In genomic region chr17:41519501-41520224, GRCh38 we compare ENCODE assay signal across 16 cellular contexts. TPM values are rescaled to one million over a fixed set of nuclear protein-coding genes. Genes with fewer than 3 reads are reported as not detected.
DNase-seq lines count a peak whose midpoint lies in the region; ATAC-seq and TF ChIP-seq lines count a peak whose summit lies in the region.
"Had no signal": no experiment of that assay in that cellular context is flagged by ENCODE, and none has a peak within 500 bp of the region (broad histone marks: within the 10 kb centered on the region; RNA-seq: fewer than 3 reads in every experiment).

No MANE protein-coding gene starts in this region.

- no peaks in the 10 kb centered on the region for H3K4me1 Mint-ChIP-seq in activated naive CD4-positive, alpha-beta T cell treated with anti-CD3 and anti-CD28 coated beads, Interleukin-2, amount 10 ng/mL, durations not matched to agents 7 days and 5 days
- no peaks in the 10 kb centered on the region for H3K4me1 Mint-ChIP-seq in activated T-cell treated with anti-CD3 and anti-CD28 coated beads, Interleukin-2, amount 50 U/mL, for 4 hours (ENCODE audit: low read depth)
- H3K4me1 Mint-ChIP-seq: activated CD4-positive, alpha-beta T cell treated with anti-CD3 and anti-CD28 coated beads for 36 hours had no signal

- no peak overlapping the region for H3K4me3 Mint-ChIP-seq in activated naive CD4-positive, alpha-beta T cell treated with anti-CD3 and anti-CD28 coated beads, Interleukin-2, amount 10 ng/mL, durations not matched to agents 7 days and 5 days
- no peak overlapping the region for H3K4me3 Mint-ChIP-seq in activated T-cell treated with anti-CD3 and anti-CD28 coated beads, Interleukin-2, amount 50 U/mL, for 4 hours
- H3K4me3 Mint-ChIP-seq: activated CD4-positive, alpha-beta T cell treated with anti-CD3 and anti-CD28 coated beads for 36 hours; dendritic cell treated with granulocyte-macrophage colony-stimulating factor and Interleukin-4, amounts not matched to agents 40 ng/mL and 50 ng/mL, for 4 days had no signal

- H2AFZ ChIP-seq in smooth muscle cell (ENCODE audit: low read depth) = no peak overlapping the region

- WGBS in esophagus, 2 donors = 27 to 29% methylated on average over 11 of the region's 11 CpGs
- WGBS in smooth muscle cell (ENCODE audit: low lambda C conversion rate) = 73% methylated on average over 11 of the region's 11 CpGs

- H3K27me3 ChIP-seq in esophagus (ENCODE audit: control insufficient read depth in 1 of 2, insufficient read depth in 2 of 2, low read length in 2 of 2) = no peaks in the 10 kb centered on the region
- peaks cover 6% of the 10 kb centered on the region for H3K27me3 ChIP-seq in upper lobe of right lung
- no peaks in the 10 kb centered on the region for H3K27me3 ChIP-seq in smooth muscle cell (ENCODE audit: low read depth)

- H3F3A ChIP-seq in smooth muscle cell (ENCODE audit: low read depth) = peaks cover 20% of the 10 kb centered on the region

- peaks cover 0 to 18% of the 10 kb centered on the region in 2 donors for H3K4me1 ChIP-seq in esophagus (ENCODE audit: control insufficient read depth in 2 of 2, insufficient read depth in 2 of 2, low read length in 1 of 2)
- H3K4me1 ChIP-seq in upper lobe of right lung = no peaks in the 10 kb centered on the region
- H3K4me1 ChIP-seq in smooth muscle cell (ENCODE audit: low read depth) = no peaks in the 10 kb centered on the region

- no peak for DNase-seq in activated naive CD4-positive, alpha-beta T cell treated with anti-CD3 and anti-CD28 coated beads, Interleukin-2, amount 10 ng/mL, durations not matched to agents 7 days and 5 days
- DNase-seq in activated naive CD4-positive, alpha-beta T cell treated with anti-CD3 and anti-CD28 coated beads, Interleukin-2, amount 50 U/mL, for 72 hours (ENCODE audit: low spot score in 2 of 2) = no peak
- peak; percentile 98 for DNase-seq in NCI-H69 (lab: John Stamatoyannopoulos, UW)
- no peak for DNase-seq in upper lobe of right lung
- no peak for DNase-seq in activated T-cell treated with anti-CD3 and anti-CD28 coated beads, Interleukin-2, amount 50 U/mL, for 4 hours
- DNase-seq in smooth muscle cell (lab: John Stamatoyannopoulos, UW; ENCODE audit: unreplicated experiment) = no peak
- DNase-seq: activated CD4-positive, alpha-beta T cell treated with anti-CD3 and anti-CD28 coated beads for 36 hours; activated naive CD4-positive, alpha-beta T cell; GF-D8; glutamatergic neuron; HCEC 1CT; retina; SIG-M5 had no signal

- CTCF ChIA-PET in activated naive CD4-positive, alpha-beta T cell treated with anti-CD3 and anti-CD28 coated beads, Interleukin-2, amount 10 ng/mL, durations not matched to agents 7 days and 5 days (lab: Charles Lee) = no interaction called here

- H3K4me3 ChIP-seq in esophagus (ENCODE audit: low read depth in 1 of 2, low read length in 2 of 2) (peak overlapping the region; percentile 24 to 38), upper lobe of right lung (no peak overlapping the region), smooth muscle cell (no peak overlapping the region)

- H3K36me3 ChIP-seq in esophagus (ENCODE audit: control insufficient read depth in 2 of 2, insufficient read depth in 2 of 2, low read length in 1 of 2) (peaks cover 0 to 20% of the 10 kb centered on the region in 2 donors), upper lobe of right lung (no peaks in the 10 kb centered on the region), smooth muscle cell (ENCODE audit: low read depth) (no peaks in the 10 kb centered on the region)

- no peak overlapping the region for H3K4me2 ChIP-seq in smooth muscle cell

- peak overlapping the region; percentile 79 to 83 for H3K27ac ChIP-seq in esophagus (ENCODE audit: low read depth in 2 of 2, low read length in 1 of 2)
- no peak overlapping the region for H3K27ac ChIP-seq in upper lobe of right lung
- H3K27ac ChIP-seq in smooth muscle cell (ENCODE audit: low read depth) = no peak overlapping the region

- no peaks in the 10 kb centered on the region for H3K9me3 Mint-ChIP-seq in activated naive CD4-positive, alpha-beta T cell treated with anti-CD3 and anti-CD28 coated beads, Interleukin-2, amount 10 ng/mL, durations not matched to agents 7 days and 5 days
- H3K9me3 Mint-ChIP-seq in activated naive CD4-positive, alpha-beta T cell treated with anti-CD3 and anti-CD28 coated beads, Interleukin-2, amount 50 U/mL, for 72 hours = no peaks in the 10 kb centered on the region
- no peaks in the 10 kb centered on the region for H3K9me3 Mint-ChIP-seq in activated T-cell treated with anti-CD3 and anti-CD28 coated beads, Interleukin-2, amount 50 U/mL, for 4 hours
- H3K9me3 Mint-ChIP-seq: dendritic cell treated with granulocyte-macrophage colony-stimulating factor and Interleukin-4, amounts not matched to agents 40 ng/mL and 50 ng/mL, for 4 days had no signal

- no peaks in the 10 kb centered on the region for H3K36me3 Mint-ChIP-seq in activated naive CD4-positive, alpha-beta T cell treated with anti-CD3 and anti-CD28 coated beads, Interleukin-2, amount 10 ng/mL, durations not matched to agents 7 days and 5 days
- no peaks in the 10 kb centered on the region for H3K36me3 Mint-ChIP-seq in activated naive CD4-positive, alpha-beta T cell treated with anti-CD3 and anti-CD28 coated beads, Interleukin-2, amount 50 U/mL, for 72 hours
- H3K36me3 Mint-ChIP-seq in activated T-cell treated with anti-CD3 and anti-CD28 coated beads, Interleukin-2, amount 50 U/mL, for 4 hours (ENCODE audit: insufficient read depth) = no peaks in the 10 kb centered on the region

- H3K27ac Mint-ChIP-seq in activated naive CD4-positive, alpha-beta T cell treated with anti-CD3 and anti-CD28 coated beads, Interleukin-2, amount 10 ng/mL, durations not matched to agents 7 days and 5 days = peak overlapping the region; percentile 33
- peak overlapping the region in 1 of 2 donors; percentile 5 for H3K27ac Mint-ChIP-seq in activated naive CD4-positive, alpha-beta T cell treated with anti-CD3 and anti-CD28 coated beads, Interleukin-2, amount 50 U/mL, for 72 hours
- H3K27ac Mint-ChIP-seq: activated CD4-positive, alpha-beta T cell treated with anti-CD3 and anti-CD28 coated beads for 36 hours; dendritic cell treated with granulocyte-macrophage colony-stimulating factor and Interleukin-4, amounts not matched to agents 40 ng/mL and 50 ng/mL, for 4 days had no signal

- H3K9ac ChIP-seq in smooth muscle cell (ENCODE audit: low read depth) = no peak overlapping the region

- no peaks in the 10 kb centered on the region for H3K79me2 ChIP-seq in smooth muscle cell (ENCODE audit: low read depth)

- H4K20me1 ChIP-seq in smooth muscle cell (ENCODE audit: low read depth) = peaks cover 14% of the 10 kb centered on the region

- TF ChIP-seq CTCF in upper lobe of right lung (IDR thresholded peaks at IDR 0.05) (no peak), smooth muscle cell (IDR thresholded peaks at IDR 0.05; ENCODE audit: borderline replicate concordance, insufficient read depth, poor library complexity, severe bottlenecking) (no peak)

- H3K27me3 Mint-ChIP-seq in activated naive CD4-positive, alpha-beta T cell treated with anti-CD3 and anti-CD28 coated beads, Interleukin-2, amount 10 ng/mL, durations not matched to agents 7 days and 5 days = peaks cover 23% of the 10 kb centered on the region
- H3K27me3 Mint-ChIP-seq in activated T-cell treated with anti-CD3 and anti-CD28 coated beads, Interleukin-2, amount 50 U/mL, for 4 hours (ENCODE audit: low read depth) = no peaks in the 10 kb centered on the region
- H3K27me3 Mint-ChIP-seq: activated CD4-positive, alpha-beta T cell treated with anti-CD3 and anti-CD28 coated beads for 36 hours had no signal

- intact Hi-C loops in upper lobe of right lung (cut with DNase I) = no loop called here

- H3K9me3 ChIP-seq in esophagus (ENCODE audit: control insufficient read depth in 2 of 2, insufficient read depth in 1 of 2, low read depth in 1 of 2, low read length in 1 of 2) (no peaks in the 10 kb centered on the region), upper lobe of right lung (no peaks in the 10 kb centered on the region), smooth muscle cell (replicated peaks; ENCODE audit: low read depth) (no peaks in the 10 kb centered on the region)

- ATAC-seq in activated naive CD4-positive, alpha-beta T cell treated with anti-CD3 and anti-CD28 coated beads, Interleukin-2, amount 50 U/mL, for 72 hours = no peak
- peak; percentile 35 for ATAC-seq in upper lobe of right lung
- ATAC-seq in GM18519 (IDR thresholded peaks at IDR 0.05; ENCODE audit: low FRiP score, unreplicated experiment) = no peak
- no peak for ATAC-seq in activated T-cell treated with anti-CD3 and anti-CD28 coated beads, Interleukin-2, amount 50 U/mL, for 4 hours
- ATAC-seq: activated CD4-positive, alpha-beta T cell treated with anti-CD3 and anti-CD28 coated beads for 36 hours had no signal

RNA-seq across cellular contexts. Expression of gene KRT15, which starts 1.0 kb away (rescaled TPM):
- not detected for total RNA-seq in activated naive CD4-positive, alpha-beta T cell treated with anti-CD3 and anti-CD28 coated beads, Interleukin-2, amount 50 U/mL, for 72 hours
- polyA plus RNA-seq in esophagus = 1,000 to 10,000 TPM; 1,457 to 2,808 TPM
- 24.3 TPM for total RNA-seq in upper lobe of right lung
- not detected for total RNA-seq in activated T-cell treated with anti-CD3 and anti-CD28 coated beads, Interleukin-2, amount 50 U/mL, for 4 hours
- total RNA-seq in smooth muscle cell = 0.49 and 1.7 TPM in 2 replicates
- 0.93 and 1.3 TPM in 2 replicates for polyA plus RNA-seq in smooth muscle cell
- total RNA-seq: activated CD4-positive, alpha-beta T cell treated with anti-CD3 and anti-CD28 coated beads for 36 hours had no signal

RNA-seq across cellular contexts. Expression of gene KRT19, which starts 8.4 kb away (rescaled TPM):
- total RNA-seq in activated naive CD4-positive, alpha-beta T cell treated with anti-CD3 and anti-CD28 coated beads, Interleukin-2, amount 50 U/mL, for 72 hours = not detected
- polyA plus RNA-seq in esophagus (1,000 to 10,000 TPM in 1 of 2 donors, 100 to 1,000 TPM in 1; 506 to 1,087 TPM), smooth muscle cell (454 and 1,762 TPM in 2 replicates)
- total RNA-seq in upper lobe of right lung (321 TPM), smooth muscle cell (539 and 722 TPM in 2 replicates)
- 1 to 10 TPM; 1.1 to 2.0 (median 1.8) TPM for total RNA-seq in activated T-cell treated with anti-CD3 and anti-CD28 coated beads, Interleukin-2, amount 50 U/mL, for 4 hours
- total RNA-seq: activated CD4-positive, alpha-beta T cell treated with anti-CD3 and anti-CD28 coated beads for 36 hours had no signal

RNA-seq across cellular contexts. Expression of gene KRT13, which starts 14.3 kb away (rescaled TPM):
- total RNA-seq in activated naive CD4-positive, alpha-beta T cell treated with anti-CD3 and anti-CD28 coated beads, Interleukin-2, amount 50 U/mL, for 72 hours = not detected
- polyA plus RNA-seq in esophagus (over 10,000 TPM; 46,015 to 60,858 TPM), smooth muscle cell (1.7 and 3.8 TPM in 2 replicates)
- total RNA-seq in upper lobe of right lung (5.5 TPM), smooth muscle cell (3.7 and 5.2 TPM in 2 replicates)
- not detected for total RNA-seq in activated T-cell treated with anti-CD3 and anti-CD28 coated beads, Interleukin-2, amount 50 U/mL, for 4 hours
- total RNA-seq: activated CD4-positive, alpha-beta T cell treated with anti-CD3 and anti-CD28 coated beads for 36 hours had no signal

RNA-seq across cellular contexts. Expression of gene KRT36, which starts 30.0 kb away (rescaled TPM):
- not detected for total RNA-seq in activated naive CD4-positive, alpha-beta T cell treated with anti-CD3 and anti-CD28 coated beads, Interleukin-2, amount 50 U/mL, for 72 hours
- polyA plus RNA-seq in esophagus = under 1 TPM; 0.07 to 0.10 TPM
- total RNA-seq in upper lobe of right lung = not detected
- not detected for total RNA-seq in activated T-cell treated with anti-CD3 and anti-CD28 coated beads, Interleukin-2, amount 50 U/mL, for 4 hours
- total RNA-seq in smooth muscle cell = 0.09 and 1.1 TPM in 2 replicates
- polyA plus RNA-seq in smooth muscle cell = not detected in 2 replicates
- total RNA-seq: activated CD4-positive, alpha-beta T cell treated with anti-CD3 and anti-CD28 coated beads for 36 hours had no signal

RNA-seq across cellular contexts. Expression of gene KRT35, which starts 38.7 kb away (rescaled TPM):
- total RNA-seq in activated naive CD4-positive, alpha-beta T cell treated with anti-CD3 and anti-CD28 coated beads, Interleukin-2, amount 50 U/mL, for 72 hours = not detected
- polyA plus RNA-seq in esophagus = not detected
- total RNA-seq in upper lobe of right lung = not detected
- total RNA-seq in activated T-cell treated with anti-CD3 and anti-CD28 coated beads, Interleukin-2, amount 50 U/mL, for 4 hours = not detected
- total RNA-seq in smooth muscle cell = not detected in 2 replicates
- not detected in 2 replicates for polyA plus RNA-seq in smooth muscle cell
- total RNA-seq: activated CD4-positive, alpha-beta T cell treated with anti-CD3 and anti-CD28 coated beads for 36 hours had no signal

Comparison
In these comparisons a context has a peak if more than half of its experiments do, and no peak if none do; other contexts are left out.
1. H3K27ac ChIP-seq: peak in esophagus (2 of 2); none in upper lobe of right lung (single experiment) and smooth muscle cell (single experiment).
2. H3K4me3 ChIP-seq: peak in esophagus (2 of 2); none in upper lobe of right lung (single experiment) and smooth muscle cell (single experiment).
3. RNA of gene KRT19, which starts 8.4 kb away (total RNA-seq): 539 to 722 TPM in smooth muscle cell and 321 TPM in upper lobe of right lung (single experiment); 1.1 to 2.0 TPM in activated T-cell treated with anti-CD3 and anti-CD28 coated beads, Interleukin-2, amount 50 U/mL, for 4 hours and not detected in activated naive CD4-positive, alpha-beta T cell treated with anti-CD3 and anti-CD28 coated beads, Interleukin-2, amount 50 U/mL, for 72 hours; every median in the first group is over 100 times any median in the second.